In genomic region chr3:133452603-133453313, GRCh38 we compare ENCODE assay signal across 1 cellular context.
TF ChIP-seq lines count a peak whose summit lies in the region.

No MANE protein-coding gene starts in this region.

TF ChIP-seq in SK-N-SH treated with all-trans-retinoic acid at 6 μM for 48 hours, 23 proteins besides CTCF, POLR2A, EP300 and RAD21 (continued from another document):
- no peak for TF ChIP-seq ARNTL (CRISPR knock-in tag; IDR thresholded peaks at IDR 0.05; ENCODE audit: borderline replicate concordance, low read depth)
- no peak for TF ChIP-seq TOX (CRISPR knock-in tag; IDR thresholded peaks at IDR 0.05; ENCODE audit: borderline replicate concordance)
- TF ChIP-seq CREB5 (CRISPR knock-in tag; IDR thresholded peaks at IDR 0.05; ENCODE audit: low read depth): no peak; the same call in 1 of the 2 replicates
- TF ChIP-seq PATZ1 (CRISPR knock-in tag; IDR thresholded peaks at IDR 0.05; ENCODE audit: borderline replicate concordance): no peak
- no peak for TF ChIP-seq CSDC2 (CRISPR knock-in tag; IDR thresholded peaks at IDR 0.05)
